In the genomic region with DNA sequence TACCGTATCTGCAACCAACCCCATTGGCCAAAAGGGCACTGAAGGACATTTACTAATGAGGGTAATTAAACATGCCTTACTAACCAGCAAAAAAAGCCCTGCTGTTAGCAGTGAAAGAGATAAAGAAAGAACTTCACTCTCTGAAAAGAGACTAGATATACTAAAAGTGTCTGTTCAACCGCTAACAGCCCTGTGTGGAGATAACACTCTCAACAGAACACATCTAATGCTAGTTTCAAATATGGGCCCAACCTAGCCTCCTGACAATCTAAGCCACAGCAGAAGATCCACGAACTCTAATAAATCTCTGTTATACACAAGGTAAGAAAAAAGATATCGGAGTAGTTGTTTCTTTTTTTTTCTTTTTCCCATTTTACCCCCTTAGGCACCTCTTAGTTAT, we compare ENCODE assay signal across 29 cellular contexts.
"Had no signal": no experiment of that assay in that cellular context is flagged by ENCODE, and none has a peak within 500 bp of the region (broad histone marks: within the 10 kb centered on the region; RNA-seq: fewer than 3 reads in every experiment).

No MANE protein-coding gene starts in this region.

- H3K36me3 ChIP-seq: left lung, sigmoid colon, upper lobe of left lung had no signal

- H3K27ac ChIP-seq: left lung, sigmoid colon, upper lobe of left lung had no signal

- H3K4me1 Mint-ChIP-seq: activated CD4-positive, alpha-beta memory T cell treated with anti-CD3 and anti-CD28 coated beads, Interleukin-2, amount 10 ng/mL, durations not matched to agents 7 days and 5 days; activated CD4-positive, alpha-beta T cell treated with anti-CD3 and anti-CD28 coated beads, Interleukin-2, amount 10 ng/mL, durations not matched to agents 7 days and 5 days; activated naive CD4-positive, alpha-beta T cell treated with anti-CD3 and anti-CD28 coated beads, Interleukin-2, amount 10 ng/mL, durations not matched to agents 7 days and 5 days; central memory CD8-positive, alpha-beta T cell; stimulated activated memory B cell treated with anti-CD40 and anti-IgM and Interleukin-4, amounts not matched to agents 10 μg/mL and 1 μg/mL and 100 μg/mL, for 72 hours; stimulated activated naive CD8-positive, alpha-beta T cell treated with anti-CD3 and anti-CD28 coated beads, Interleukin-15, amount 100 ng/mL, for 72 hours; T-helper 17 cell; WTC11 had no signal

- H3K4me3 Mint-ChIP-seq: activated CD4-positive, alpha-beta memory T cell treated with anti-CD3 and anti-CD28 coated beads, Interleukin-2, amount 10 ng/mL, durations not matched to agents 7 days and 5 days; activated CD4-positive, alpha-beta T cell treated with anti-CD3 and anti-CD28 coated beads, Interleukin-2, amount 10 ng/mL, durations not matched to agents 7 days and 5 days; activated naive CD4-positive, alpha-beta T cell treated with anti-CD3 and anti-CD28 coated beads, Interleukin-2, amount 10 ng/mL, durations not matched to agents 7 days and 5 days; activated T-cell treated with anti-CD3 and anti-CD28 coated beads, Interleukin-2, amount 50 U/mL, for 24 hours; central memory CD8-positive, alpha-beta T cell; dendritic cell treated with granulocyte-macrophage colony-stimulating factor and Interleukin-4, amounts not matched to agents 40 ng/mL and 50 ng/mL, for 4 days; endodermal cell; stimulated activated memory B cell treated with anti-CD40 and anti-IgM and Interleukin-4, amounts not matched to agents 10 μg/mL and 1 μg/mL and 100 μg/mL, for 72 hours; stimulated activated naive CD8-positive, alpha-beta T cell treated with anti-CD3 and anti-CD28 coated beads, Interleukin-15, amount 100 ng/mL, for 72 hours; T-helper 17 cell; WTC11 had no signal

- H3K9me3 Mint-ChIP-seq: endodermal cell had no signal

- H3K9me3 ChIP-seq: sigmoid colon, upper lobe of left lung had no signal

- H3K36me3 Mint-ChIP-seq: activated naive CD4-positive, alpha-beta T cell treated with anti-CD3 and anti-CD28 coated beads, Interleukin-2, amount 10 ng/mL, durations not matched to agents 7 days and 5 days; stimulated activated memory B cell treated with anti-CD40 and anti-IgM and Interleukin-4, amounts not matched to agents 10 μg/mL and 1 μg/mL and 100 μg/mL, for 72 hours; WTC11 had no signal

- H3K4me3 ChIP-seq: left lung, sigmoid colon, smooth muscle cell, upper lobe of left lung had no signal

- H3K27ac Mint-ChIP-seq: activated CD4-positive, alpha-beta memory T cell treated with anti-CD3 and anti-CD28 coated beads, Interleukin-2, amount 10 ng/mL, durations not matched to agents 7 days and 5 days; activated CD4-positive, alpha-beta T cell treated with anti-CD3 and anti-CD28 coated beads, Interleukin-2, amount 10 ng/mL, durations not matched to agents 7 days and 5 days; activated naive CD4-positive, alpha-beta T cell treated with anti-CD3 and anti-CD28 coated beads, Interleukin-2, amount 10 ng/mL, durations not matched to agents 7 days and 5 days; activated T-cell treated with anti-CD3 and anti-CD28 coated beads, Interleukin-2, amount 50 U/mL, for 24 hours; dendritic cell treated with granulocyte-macrophage colony-stimulating factor and Interleukin-4, amounts not matched to agents 40 ng/mL and 50 ng/mL, for 4 days; endodermal cell; stimulated activated memory B cell treated with anti-CD40 and anti-IgM and Interleukin-4, amounts not matched to agents 10 μg/mL and 1 μg/mL and 100 μg/mL, for 72 hours; stimulated activated naive CD8-positive, alpha-beta T cell treated with anti-CD3 and anti-CD28 coated beads, Interleukin-15, amount 100 ng/mL, for 72 hours; T-helper 17 cell; WTC11 had no signal

- H3K4me1 ChIP-seq: left lung, sigmoid colon, upper lobe of left lung had no signal

- ATAC-seq: esophagus mucosa; left lung; stimulated activated memory B cell treated with anti-CD40 and anti-IgM and Interleukin-4, amounts not matched to agents 10 μg/mL and 1 μg/mL and 100 μg/mL, for 72 hours; stimulated activated naive CD8-positive, alpha-beta T cell treated with anti-CD3 and anti-CD28 coated beads, Interleukin-15, amount 100 ng/mL, for 72 hours; T-helper 17 cell; WTC11 had no signal

- H3K27me3 ChIP-seq: left lung, sigmoid colon, upper lobe of left lung had no signal

- H3K27me3 Mint-ChIP-seq: activated CD4-positive, alpha-beta memory T cell treated with anti-CD3 and anti-CD28 coated beads, Interleukin-2, amount 10 ng/mL, durations not matched to agents 7 days and 5 days; activated CD4-positive, alpha-beta T cell treated with anti-CD3 and anti-CD28 coated beads, Interleukin-2, amount 10 ng/mL, durations not matched to agents 7 days and 5 days; activated naive CD4-positive, alpha-beta T cell treated with anti-CD3 and anti-CD28 coated beads, Interleukin-2, amount 10 ng/mL, durations not matched to agents 7 days and 5 days; activated T-cell treated with anti-CD3 and anti-CD28 coated beads, Interleukin-2, amount 50 U/mL, for 24 hours; central memory CD8-positive, alpha-beta T cell; dendritic cell treated with granulocyte-macrophage colony-stimulating factor and Interleukin-4, amounts not matched to agents 40 ng/mL and 50 ng/mL, for 4 days; stimulated activated memory B cell treated with anti-CD40 and anti-IgM and Interleukin-4, amounts not matched to agents 10 μg/mL and 1 μg/mL and 100 μg/mL, for 72 hours; stimulated activated naive CD8-positive, alpha-beta T cell treated with anti-CD3 and anti-CD28 coated beads, Interleukin-15, amount 100 ng/mL, for 72 hours; T-helper 17 cell had no signal

- DNase-seq: activated CD4-positive, alpha-beta memory T cell treated with anti-CD3 and anti-CD28 coated beads, Interleukin-2, amount 10 ng/mL, durations not matched to agents 7 days and 5 days; activated CD4-positive, alpha-beta T cell treated with anti-CD3 and anti-CD28 coated beads for 1 hour; activated CD4-positive, alpha-beta T cell treated with anti-CD3 and anti-CD28 coated beads, Interleukin-2, amount 10 ng/mL, durations not matched to agents 7 days and 5 days; activated CD8-positive, alpha-beta memory T cell treated with anti-CD3 and anti-CD28 coated beads, Interleukin-2, amount 50 U/mL, for 48 hours; activated gamma-delta T cell; activated naive CD4-positive, alpha-beta T cell treated with anti-CD3 and anti-CD28 coated beads, Interleukin-2, amount 10 ng/mL, durations not matched to agents 7 days and 5 days; activated T-cell treated with anti-CD3 and anti-CD28 coated beads, Interleukin-2, amount 50 U/mL, for 24 hours; amniotic stem cell; endodermal cell; foreskin fibroblast; head of caudate nucleus; left lung; occipital lobe; posterior cingulate gyrus; sigmoid colon; stimulated activated CD4-positive, alpha-beta T cell treated with anti-CD3 and anti-CD28 coated beads, Interleukin-1b, Interleukin-23, amount 100 ng/mL, for 48 hours; stimulated activated CD4-positive, alpha-beta T cell treated with anti-CD3 and anti-CD28 coated beads, Interleukin-4, amount 100 ng/mL, for 4 hours; stimulated activated CD8-positive, alpha-beta memory T cell treated with anti-CD3 and anti-CD28 coated beads, Interleukin-4, amount 100 ng/mL, for 48 hours; stimulated activated naive CD8-positive, alpha-beta T cell treated with anti-CD3 and anti-CD28 coated beads, Interleukin-15, amount 100 ng/mL, for 72 hours; substantia nigra; T-helper 17 cell; T1000; upper lobe of left lung had no signal
